10 cellular contexts compared by ENCODE assay signal in the genomic region with DNA sequence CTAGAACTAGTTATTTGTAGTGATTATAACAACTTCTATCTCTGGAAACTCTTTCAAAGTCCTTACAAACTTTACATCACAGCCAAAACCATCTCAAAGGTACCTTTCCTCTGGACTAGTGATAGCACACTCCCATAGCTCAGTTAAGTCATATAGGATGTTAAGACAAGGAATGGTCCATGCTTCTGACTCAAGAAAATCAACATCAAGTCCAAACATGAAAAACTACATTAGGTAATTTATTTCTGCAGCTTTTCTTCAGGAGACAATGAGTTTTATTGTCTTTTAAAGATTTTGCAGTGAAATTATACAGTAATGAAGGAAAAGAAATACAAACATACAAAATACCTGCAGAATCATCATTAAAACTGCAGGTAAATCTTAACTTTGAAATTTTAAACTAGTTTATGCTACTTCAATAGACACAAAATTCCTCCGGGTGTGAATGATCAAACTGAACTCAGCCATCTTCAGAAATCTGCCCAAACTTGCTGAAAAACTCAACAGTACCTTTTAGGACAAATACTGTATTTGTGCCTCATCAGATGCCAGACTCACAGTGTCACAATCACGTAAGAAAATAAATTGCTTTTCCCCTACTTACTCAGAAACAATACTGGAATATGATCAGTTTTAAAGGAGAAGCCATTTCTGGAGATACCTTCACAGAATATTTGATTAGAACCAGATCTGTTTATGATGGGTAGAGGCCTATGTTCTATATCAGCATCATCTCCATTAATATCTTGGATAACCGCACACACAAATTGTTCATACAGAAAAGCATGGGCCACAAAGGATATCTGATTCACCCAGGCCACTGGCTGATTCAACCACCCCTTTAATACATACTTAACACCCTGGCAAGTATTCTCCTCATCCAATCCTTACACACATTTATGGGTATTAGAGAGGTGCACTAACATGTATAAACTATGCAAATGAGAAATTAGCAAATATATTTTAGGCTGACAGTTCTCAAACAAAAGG. TPM values are rescaled to one million over a fixed set of nuclear protein-coding genes. Genes with fewer than 3 reads are reported as not detected.
DNase-seq lines count a peak whose midpoint lies in the region; FAIRE-seq and TF ChIP-seq lines count a peak whose summit lies in the region.
"Had no signal": no experiment of that assay in that cellular context is flagged by ENCODE, and none has a peak within 500 bp of the region (broad histone marks: within the 10 kb centered on the region; RNA-seq: fewer than 3 reads in every experiment).

No MANE protein-coding gene starts in this region.

- no peak overlapping the region for H2BK120ac ChIP-seq in H9 (ENCODE audit: low read depth, low read length, poor library complexity, severe bottlenecking)

- H3K27me3 ChIP-seq in bronchial epithelial cell (ENCODE audit: control insufficient read depth, insufficient read depth, low read length) (no peaks in the 10 kb centered on the region), H9 (ENCODE audit: insufficient read depth, low read length) (no peaks in the 10 kb centered on the region)

- peaks cover 8% of the 10 kb centered on the region; the same call in 1 of the 2 replicates for H3K79me2 ChIP-seq in H9 (ENCODE audit: insufficient read depth, low read length)

- H4K5ac ChIP-seq in H9 (ENCODE audit: insufficient read length, low read depth, low read length): no peak overlapping the region

- no peak overlapping the region for H4K91ac ChIP-seq in H9 (ENCODE audit: insufficient read length, low read depth, low read length)

- no CpG with 5 or more reads among the region's 3 CpGs for WGBS in H9 (ENCODE audit: extremely low coverage, insufficient read length, low lambda C conversion rate)

- H3K4me1 Mint-ChIP-seq in nephron progenitor cell (peaks cover 37% of the 10 kb centered on the region), H9 (peaks cover 20 to 29% of the 10 kb centered on the region in 2 experiments)

- H4K8ac ChIP-seq in H9 (replicated peaks; ENCODE audit: insufficient read length, low read depth, low read length): no peak overlapping the region

- H3K27me3 Mint-ChIP-seq in nephron progenitor cell (ENCODE audit: low read depth, poor library complexity) (no peaks in the 10 kb centered on the region), H9 (ENCODE audit: low read depth) (no peaks in the 10 kb centered on the region; the same call in 1 of the 2 replicates)

- H3K36me3 ChIP-seq in bronchial epithelial cell (ENCODE audit: control insufficient read depth, insufficient read depth, low read length): no peaks in the 10 kb centered on the region

- H3K4me2 ChIP-seq in H9 (ENCODE audit: insufficient read depth, insufficient read length, low read length): no peak overlapping the region

- H3K4me1 ChIP-seq in H9 (ENCODE audit: insufficient read depth, low read length): no peaks in the 10 kb centered on the region; the same call in 1 of the 2 replicates

- no peak overlapping the region for H2BK15ac ChIP-seq in H9 (ENCODE audit: low read depth, low read length)

- H2BK20ac ChIP-seq in H9 (ENCODE audit: low read depth, low read length, poor library complexity, severe bottlenecking): no peak overlapping the region

- H3T11ph ChIP-seq in H9 (ENCODE audit: low read length): no peak overlapping the region

- H3K9me3 Mint-ChIP-seq in nephron progenitor cell (peaks cover 19% of the 10 kb centered on the region), H9 (peaks cover 9 to 11% of the 10 kb centered on the region in 2 experiments; a peak in 4 of 5 replicates)

- H3K4me3 ChIP-seq in LNCaP clone FGC (ENCODE audit: low read depth, low read length) (peak overlapping the region; percentile 86), bronchial epithelial cell (ENCODE audit: low read depth, low read length) (no peak overlapping the region)

- no peak overlapping the region for H2AK5ac ChIP-seq in H9 (ENCODE audit: insufficient read length, low read length)

- no peak overlapping the region for H3K18ac ChIP-seq in H9 (ENCODE audit: insufficient read length, low read depth, low read length)

- no peak overlapping the region for H3K27ac Mint-ChIP-seq in nephron progenitor cell
- no peak overlapping the region for H3K27ac Mint-ChIP-seq in H9

- no peak for FAIRE-seq in bronchial epithelial cell (lab: Jason Lieb, UNC)

- H3K9ac ChIP-seq in H9 (ENCODE audit: extremely low read depth, insufficient read length, low read length): no peak overlapping the region

- H4K20me1 ChIP-seq in H9 (ENCODE audit: control insufficient read depth, insufficient read depth, insufficient read length): no peaks in the 10 kb centered on the region

- H3K23ac ChIP-seq in H9 (ENCODE audit: insufficient read length, low read depth, low read length): no peak overlapping the region

- TF ChIP-seq CTCF in LNCaP clone FGC (IDR thresholded peaks at IDR 0.05; ENCODE audit: control insufficient read depth, extremely low read depth, insufficient read depth) (no peak), bronchial epithelial cell (IDR thresholded peaks at IDR 0.05; ENCODE audit: insufficient read depth, low read length, severe bottlenecking) (no peak), nephron progenitor cell (IDR thresholded peaks at IDR 0.05) (no peak), GM10266 (IDR thresholded peaks at IDR 0.05; ENCODE audit: control insufficient read depth, insufficient read depth, low read depth, missing control alignments) (no peak), H9 (conservative IDR thresholded peaks at IDR 0.05) (no peak)

- no peak overlapping the region for H3K4ac ChIP-seq in H9 (ENCODE audit: low read depth, low read length)

- no peak overlapping the region for H3K56ac ChIP-seq in H9 (ENCODE audit: insufficient read length, low read depth, low read length)

- H3K79me1 ChIP-seq in H9 (ENCODE audit: insufficient read depth, low read depth, low read length, poor library complexity, severe bottlenecking): peaks cover 2% of the 10 kb centered on the region

- no peak overlapping the region for H3K14ac ChIP-seq in H9 (ENCODE audit: insufficient read depth, low read length)

- H3K27ac ChIP-seq in H9 (ENCODE audit: insufficient read length, low read depth, low read length): no peak overlapping the region

- H2AFZ ChIP-seq in H9 (ENCODE audit: low read length): no peak overlapping the region

- H3K4me3 Mint-ChIP-seq in nephron progenitor cell (peak overlapping the region; percentile 97), H9 (peak overlapping the region in 1 of 2 experiments; percentile 53; a peak in 2 of 5 replicates)

- no peak overlapping the region for H2BK12ac ChIP-seq in H9 (ENCODE audit: insufficient read length, low read depth, low read length)

- no peak overlapping the region for H2BK5ac ChIP-seq in H9 (ENCODE audit: insufficient read length, low read length)

- DNase-seq in Daoy (ENCODE audit: low read depth) (peak; percentile 10), LNCaP clone FGC (ENCODE audit: low read depth) (no peak), bronchial epithelial cell (ENCODE audit: low read depth) (peak; percentile 82), nephron progenitor cell (no peak), GM10266 (ENCODE audit: extremely low spot score) (no peak), DMS114 treated with DMSO at 0.1 percent for 48 hours (lab: John Stamatoyannopoulos, UW; ENCODE audit: unreplicated experiment) (no peak), H9 (no peak)
- no peak for DNase-seq in activated CD8-positive, alpha-beta memory T cell treated with anti-CD3 and anti-CD28 coated beads, Interleukin-2, amount 50 U/mL, for 4 hours
- DNase-seq: effector memory CD4-positive, alpha-beta T cell; T1000 had no signal

- no peaks in the 10 kb centered on the region for H3K9me3 ChIP-seq in H9 (ENCODE audit: control insufficient read depth, low read depth, low read length)

- peaks cover 4% of the 10 kb centered on the region for H3K23me2 ChIP-seq in H9 (ENCODE audit: insufficient read length, low read depth, low read length, poor library complexity, severe bottlenecking)

- peaks cover 35% of the 10 kb centered on the region for H3K36me3 Mint-ChIP-seq in nephron progenitor cell (ENCODE audit: low read depth)
- peaks cover 1 to 14% (median 4%) of the 10 kb centered on the region in 3 experiments; a peak in 5 of 7 replicates for H3K36me3 Mint-ChIP-seq in H9 (ENCODE audit: insufficient read depth in 1 of 3, low read depth in 3 of 3)

RNA-seq across cellular contexts. Expression of a gene that starts 2.6 kb away (rescaled TPM):
- 5.7 and 10.5 TPM in 2 replicates for total RNA-seq in Daoy (2014; rRNA removed; shearing (Covaris generic))
- 14.0 and 14.7 TPM in 2 replicates for total RNA-seq in bronchial epithelial cell
- total RNA-seq in H9 (2021): 20.9 and 22.3 TPM in 2 replicates

Comparison
In these comparisons a context has a peak if more than half of its experiments do, and no peak if none do; other contexts are left out.
1. DNase-seq: peak in Daoy (single experiment) and bronchial epithelial cell (single experiment); none in LNCaP clone FGC (single experiment), nephron progenitor cell (single experiment), GM10266 (single experiment), DMS114 treated with DMSO at 0.1 percent for 48 hours (single experiment), H9 (single experiment) and activated CD8-positive, alpha-beta memory T cell treated with anti-CD3 and anti-CD28 coated beads, Interleukin-2, amount 50 U/mL, for 4 hours (single experiment).